3 cellular contexts compared by ENCODE assay signal in genomic region chr2:16043627-16044026, GRCh38.
"Had no signal": no experiment of that assay in that cellular context is flagged by ENCODE, and none has a peak within 500 bp of the region (broad histone marks: within the 10 kb centered on the region; RNA-seq: fewer than 3 reads in every experiment).

No MANE protein-coding gene starts in this region.

- DNase-seq: GDM1, GF-D8 had no signal

- ATAC-seq: GM12878 had no signal
